Comparison of ENCODE assay signal across 1 cellular context in genomic region chr11:76397383-76397782, GRCh38.
TF ChIP-seq lines count a peak whose summit lies in the region.

No MANE protein-coding gene starts in this region.

TF ChIP-seq in GM12878, 131 proteins besides CTCF, POLR2A, EP300 and RAD21:
- TF ChIP-seq ZNF622 (IDR thresholded peaks at IDR 0.05), result no peak
- TF ChIP-seq HDGF (IDR thresholded peaks at IDR 0.05), result no peak
- no peak for TF ChIP-seq TCF7 (IDR thresholded peaks at IDR 0.05; ENCODE audit: borderline replicate concordance)
- no peak for TF ChIP-seq ZSCAN29 (IDR thresholded peaks at IDR 0.05)
- TF ChIP-seq, protein P1, sequence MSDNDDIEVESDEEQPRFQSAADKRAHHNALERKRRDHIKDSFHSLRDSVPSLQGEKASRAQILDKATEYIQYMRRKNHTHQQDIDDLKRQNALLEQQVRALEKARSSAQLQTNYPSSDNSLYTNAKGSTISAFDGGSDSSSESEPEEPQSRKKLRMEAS (IDR thresholded peaks at IDR 0.05; ENCODE audit: low read depth, low read length), result no peak
